9 cellular contexts compared by ENCODE assay signal in the genomic region with DNA sequence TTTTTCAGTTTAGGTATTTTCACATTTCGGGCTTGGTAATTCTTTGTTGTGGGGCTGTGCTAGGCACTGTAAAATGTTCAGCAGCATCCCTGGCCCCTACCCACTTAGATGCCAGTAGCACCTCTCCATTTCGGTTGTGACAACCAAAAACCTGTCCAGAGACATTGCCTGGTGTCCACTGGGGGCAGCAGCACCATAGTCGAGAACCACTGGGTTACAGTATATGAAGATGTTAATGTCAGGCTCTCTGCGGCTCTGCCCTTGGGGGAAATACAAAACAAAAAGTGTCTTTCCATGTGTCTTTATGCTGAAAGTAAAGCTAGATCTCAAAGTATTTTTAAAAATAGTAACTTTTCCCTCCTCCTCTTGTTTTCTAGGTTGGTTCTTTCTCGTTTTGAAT.
A peak's percentile ranks its signal among the peaks of the same experiment; 100 is the strongest.
DNase-seq lines count a peak whose midpoint lies in the region; ATAC-seq, FAIRE-seq and TF ChIP-seq lines count a peak whose summit lies in the region.
"Had no signal": no experiment of that assay in that cellular context is flagged by ENCODE, and none has a peak within 500 bp of the region (broad histone marks: within the 10 kb centered on the region; RNA-seq: fewer than 3 reads in every experiment).

No MANE protein-coding gene starts in this region.

- H3K27ac ChIP-seq in astrocyte (ENCODE audit: low read depth, low read length), result no peak overlapping the region

- peak; percentile 72 for TF ChIP-seq CTCF in HFFc6 (IDR thresholded peaks at IDR 0.05)
- TF ChIP-seq CTCF in astrocyte (IDR thresholded peaks at IDR 0.05; ENCODE audit: insufficient read depth, low read depth, low read length), result peak; percentile 40
- TF ChIP-seq CTCF in D721Med (IDR thresholded peaks at IDR 0.05; ENCODE audit: insufficient read depth, missing control alignments), result no peak

- H3K9me3 ChIP-seq in astrocyte (ENCODE audit: insufficient read depth, low read depth, low read length), result no peaks in the 10 kb centered on the region

- H3K36me3 Mint-ChIP-seq in HFFc6 (ENCODE audit: low read depth) (no peaks in the 10 kb centered on the region), astrocyte (ENCODE audit: low read depth, unreplicated experiment) (peaks cover 3% of the 10 kb centered on the region)

- H3K9me3 Mint-ChIP-seq in HFFc6 (no peaks in the 10 kb centered on the region), astrocyte (ENCODE audit: unreplicated experiment) (no peaks in the 10 kb centered on the region)

- no peak overlapping the region for H3K9ac ChIP-seq in astrocyte (ENCODE audit: low read length)

- H2AFZ ChIP-seq in astrocyte (ENCODE audit: low read depth, low read length), result no peak overlapping the region

- peak; percentile 8 for DNase-seq in Daoy (ENCODE audit: low read depth)
- no peak for DNase-seq in HFFc6
- no peak for DNase-seq in astrocyte (ENCODE audit: low read depth)
- DNase-seq in lung microvascular endothelial cell (ENCODE audit: low read depth in 2 of 2), result peak; percentile 14 to 20
- DNase-seq in NK-92 treated with Interleukin-12 subunit alpha and Interleukin-12 subunit beta, amount 100 ng/mL, for 24 hours (lab: John Stamatoyannopoulos, UW), result no peak
- no peak for DNase-seq in NK-92 (lab: John Stamatoyannopoulos, UW; ENCODE audit: unreplicated experiment)
- DNase-seq in D721Med (ENCODE audit: insufficient read length, low spot score), result no peak
- DNase-seq: activated CD4-positive, CD25-positive, alpha-beta regulatory T cell had no signal

- 0 out of 2 replicates have a peak, but pooled peaks cover 2% of the 10 kb centered on the region for H3K27me3 Mint-ChIP-seq in HFFc6 (ENCODE audit: insufficient read depth)
- H3K27me3 Mint-ChIP-seq in astrocyte (ENCODE audit: low read depth, unreplicated experiment), result peaks cover 5% of the 10 kb centered on the region

- ATAC-seq in GM21717 (IDR thresholded peaks at IDR 0.05; ENCODE audit: unreplicated experiment), result no peak

- no peak for FAIRE-seq in astrocyte (lab: Jason Lieb, UNC)
- no peak for FAIRE-seq in D721Med (lab: Jason Lieb, UNC)

- H3K27me3 ChIP-seq in astrocyte (ENCODE audit: insufficient read depth, low read length), result no peaks in the 10 kb centered on the region

- H3K79me2 ChIP-seq in astrocyte (ENCODE audit: insufficient read depth, low read length), result no peaks in the 10 kb centered on the region

- H3K4me1 Mint-ChIP-seq in HFFc6 (ENCODE audit: low read depth) (peaks cover 15% of the 10 kb centered on the region), astrocyte (ENCODE audit: low read depth, unreplicated experiment) (peaks cover 5% of the 10 kb centered on the region)

- no peaks in the 10 kb centered on the region for H3K36me3 ChIP-seq in astrocyte (ENCODE audit: insufficient read depth, low read length)

- H3K4me2 ChIP-seq in astrocyte (ENCODE audit: low read length), result no peak overlapping the region

- H3K4me3 ChIP-seq in astrocyte (ENCODE audit: insufficient read depth, low read depth, low read length), result no peak overlapping the region

- H3K4me3 Mint-ChIP-seq in HFFc6 (no peak overlapping the region), astrocyte (ENCODE audit: unreplicated experiment) (no peak overlapping the region)

- H4K20me1 ChIP-seq in astrocyte (ENCODE audit: insufficient read depth, low read length), result no peaks in the 10 kb centered on the region

- H3K4me1 ChIP-seq in astrocyte (ENCODE audit: insufficient read depth, low read length), result no peaks in the 10 kb centered on the region

- H3K27ac Mint-ChIP-seq in HFFc6 (no peak overlapping the region), astrocyte (ENCODE audit: unreplicated experiment) (no peak overlapping the region)

Comparison
In these comparisons a context has a peak if more than half of its experiments do, and no peak if none do; other contexts are left out.
1. DNase-seq: peak in Daoy (single experiment) and lung microvascular endothelial cell (2 of 2); none in HFFc6 (single experiment), astrocyte (single experiment), NK-92 treated with Interleukin-12 subunit alpha and Interleukin-12 subunit beta, amount 100 ng/mL, for 24 hours (single experiment), NK-92 (single experiment) and D721Med (single experiment).